20 cellular contexts compared by ENCODE assay signal in the genomic region with DNA sequence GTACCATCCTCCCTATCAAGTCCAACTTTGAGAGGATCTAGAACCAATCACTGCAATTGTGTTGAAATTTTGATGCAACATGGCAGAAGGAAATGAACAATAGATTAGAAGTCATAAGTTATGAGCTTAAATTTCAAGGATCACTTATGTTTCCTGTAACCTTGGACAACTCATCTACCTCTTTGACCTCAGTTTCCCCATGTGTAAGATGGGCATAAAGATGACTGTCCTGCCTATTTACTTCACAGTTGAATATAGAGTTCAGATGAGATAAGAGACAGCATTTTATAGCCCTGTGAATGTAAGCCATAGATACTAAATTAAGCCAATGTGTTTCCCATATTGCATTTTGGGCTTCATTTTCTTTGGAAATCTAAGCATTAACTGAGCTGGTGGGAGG. TPM values are rescaled to one million over a fixed set of nuclear protein-coding genes. Genes with fewer than 3 reads are reported as not detected.
DNase-seq lines count a peak whose midpoint lies in the region; ATAC-seq and TF ChIP-seq lines count a peak whose summit lies in the region.
"Had no signal": no experiment of that assay in that cellular context is flagged by ENCODE, and none has a peak within 500 bp of the region (broad histone marks: within the 10 kb centered on the region; RNA-seq: fewer than 3 reads in every experiment).

No MANE protein-coding gene starts in this region.

- no peak overlapping the region for H3K4me3 ChIP-seq in colonic mucosa
- H3K4me3 ChIP-seq: HAP-1, thoracic aorta had no signal

- peak overlapping the region; percentile 10 for H3K27ac ChIP-seq in colonic mucosa
- H3K27ac ChIP-seq: thoracic aorta had no signal

- intact Hi-C loops in colonic mucosa (cut with DNase I) = no loop called here
- intact Hi-C loops in sciatic nerve (cut with DNase I) = no loop called here

- peak overlapping the region; percentile 75 for H3K4me3 Mint-ChIP-seq in stimulated activated naive CD8-positive, alpha-beta T cell treated with anti-CD3 and anti-CD28 coated beads, Interleukin-15, Interleukin-2, amounts not matched to agents 100 ng/mL and 50 ng/mL, for 24 hours
- peak overlapping the region; percentile 72 for H3K4me3 Mint-ChIP-seq in T-helper 17 cell

- H3K4me1 Mint-ChIP-seq in stimulated activated naive CD8-positive, alpha-beta T cell treated with anti-CD3 and anti-CD28 coated beads, Interleukin-15, Interleukin-2, amounts not matched to agents 100 ng/mL and 50 ng/mL, for 24 hours (ENCODE audit: low read depth) = peaks cover 96% of the 10 kb centered on the region
- peaks cover 80% of the 10 kb centered on the region for H3K4me1 Mint-ChIP-seq in T-helper 17 cell

- no peaks in the 10 kb centered on the region for H3K27me3 Mint-ChIP-seq in stimulated activated naive CD8-positive, alpha-beta T cell treated with anti-CD3 and anti-CD28 coated beads, Interleukin-15, Interleukin-2, amounts not matched to agents 100 ng/mL and 50 ng/mL, for 24 hours
- H3K27me3 Mint-ChIP-seq in T-helper 17 cell = no peaks in the 10 kb centered on the region

- peak overlapping the region; percentile 96 for H3K27ac Mint-ChIP-seq in stimulated activated naive CD8-positive, alpha-beta T cell treated with anti-CD3 and anti-CD28 coated beads, Interleukin-15, Interleukin-2, amounts not matched to agents 100 ng/mL and 50 ng/mL, for 24 hours
- H3K27ac Mint-ChIP-seq in T-helper 17 cell = peak overlapping the region; percentile 99

- no peaks in the 10 kb centered on the region for H3K27me3 ChIP-seq in colonic mucosa

- H3K9me3 ChIP-seq in T-helper 17 cell (ENCODE audit: control insufficient read depth, low read length, poor library complexity, severe bottlenecking) = no peaks in the 10 kb centered on the region
- no peaks in the 10 kb centered on the region for H3K9me3 ChIP-seq in colonic mucosa
- H3K9me3 ChIP-seq: HAP-1, thoracic aorta had no signal

- no peak for TF ChIP-seq CTCF in colonic mucosa (IDR thresholded peaks at IDR 0.05)

- H3K9ac ChIP-seq in colonic mucosa (ENCODE audit: low read depth in 2 of 2, low read length in 2 of 2) = no peak overlapping the region
- H3K9ac ChIP-seq: KMS-11 had no signal

- DNase-seq in stimulated activated naive CD8-positive, alpha-beta T cell treated with anti-CD3 and anti-CD28 coated beads, Interleukin-15, Interleukin-2, amounts not matched to agents 100 U/mL and 50 U/mL, for 24 hours = no peak
- DNase-seq in T-helper 17 cell (no peak), colonic mucosa (no peak), sciatic nerve (ENCODE audit: low spot score) (no peak), glomerular visceral epithelial cell (ENCODE audit: extremely low spot score) (no peak)
- DNase-seq: activated CD8-positive, alpha-beta memory T cell treated with anti-CD3 and anti-CD28 coated beads for 24 hours; activated gamma-delta T cell; glutamatergic neuron; left colon; NCI-H187 treated with DMSO at 0.1 percent for 48 hours; NCI-H226; NCI-H82; PC-3; SHP77 treated with DMSO at 0.1 percent for 48 hours had no signal

- peaks cover 46% of the 10 kb centered on the region for H3K36me3 Mint-ChIP-seq in stimulated activated naive CD8-positive, alpha-beta T cell treated with anti-CD3 and anti-CD28 coated beads, Interleukin-15, Interleukin-2, amounts not matched to agents 100 ng/mL and 50 ng/mL, for 24 hours (ENCODE audit: low read depth)
- peaks cover 17% of the 10 kb centered on the region for H3K36me3 Mint-ChIP-seq in T-helper 17 cell (ENCODE audit: low read depth)

- no peaks in the 10 kb centered on the region for H3K36me3 ChIP-seq in colonic mucosa
- H3K36me3 ChIP-seq: HAP-1, thoracic aorta had no signal

- ATAC-seq in stimulated activated naive CD8-positive, alpha-beta T cell treated with anti-CD3 and anti-CD28 coated beads, Interleukin-15, Interleukin-2, amounts not matched to agents 100 U/mL and 50 U/mL, for 24 hours = no peak
- ATAC-seq in T-helper 17 cell (no peak), sciatic nerve (no peak), GM19397 (IDR thresholded peaks at IDR 0.05; ENCODE audit: unreplicated experiment) (no peak)
- ATAC-seq: left colon, PC-3 had no signal

- H3K9me3 Mint-ChIP-seq in stimulated activated naive CD8-positive, alpha-beta T cell treated with anti-CD3 and anti-CD28 coated beads, Interleukin-15, Interleukin-2, amounts not matched to agents 100 ng/mL and 50 ng/mL, for 24 hours = peaks cover 10% of the 10 kb centered on the region

- no peaks in the 10 kb centered on the region for H3K4me1 ChIP-seq in colonic mucosa
- H3K4me1 ChIP-seq: HAP-1 had no signal

RNA-seq across cellular contexts. Expression of a gene that starts 13.0 kb away (rescaled TPM):
- total RNA-seq in T-helper 17 cell (100 to 1,000 TPM; 174 to 177 TPM), colonic mucosa (1 to 10 TPM; 1.5 to 1.9 TPM), sciatic nerve (3.4 TPM)
- total RNA-seq: Daoy, PC-3 had no signal

Comparison
In these comparisons a context has a peak if more than half of its experiments do, and no peak if none do; other contexts are left out.
1. RNA of a gene that starts 13.0 kb away (total RNA-seq): 174 to 177 TPM in T-helper 17 cell; 3.4 TPM in sciatic nerve (single experiment) and 1.5 to 1.9 TPM in colonic mucosa; every median in the first group is over 10 times any median in the second.